8 cellular contexts compared by ENCODE assay signal in the genomic region with DNA sequence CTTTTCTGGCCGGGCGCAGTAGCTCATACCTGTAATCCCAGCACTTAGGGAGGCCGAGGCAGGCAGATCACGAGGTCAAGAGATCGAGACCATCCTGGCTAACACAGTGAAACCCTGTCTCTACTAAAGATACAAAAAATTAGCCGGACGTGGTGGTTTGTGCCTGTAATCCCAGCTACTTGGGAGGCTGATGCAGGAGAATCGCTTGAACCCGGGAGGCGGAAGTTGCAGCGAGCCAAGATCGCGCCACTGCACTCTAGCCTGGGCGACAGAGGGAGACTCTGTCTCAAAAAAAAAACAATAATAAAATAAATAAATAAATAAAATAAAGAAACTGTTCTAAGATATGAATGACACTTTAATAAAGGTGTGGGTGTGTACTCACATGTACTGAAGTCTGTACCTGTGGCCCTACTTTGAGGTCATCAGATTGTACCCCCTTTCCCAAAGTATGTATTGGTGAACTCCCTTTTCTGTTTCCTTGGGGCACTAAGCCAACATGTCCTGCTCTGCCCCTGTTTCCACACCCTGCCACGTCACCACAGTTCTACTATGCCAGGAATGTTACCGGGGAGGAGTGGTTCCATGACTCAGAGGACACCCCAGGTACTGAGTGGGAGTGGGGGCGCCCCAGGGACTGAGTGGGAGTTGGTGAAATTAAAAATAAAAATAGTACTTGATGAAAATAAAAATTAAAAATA. TPM values are rescaled to one million over a fixed set of nuclear protein-coding genes. Genes with fewer than 3 reads are reported as not detected.
A peak's percentile ranks its signal among the peaks of the same experiment; 100 is the strongest.
DNase-seq lines count a peak whose midpoint lies in the region; ATAC-seq, FAIRE-seq and TF ChIP-seq lines count a peak whose summit lies in the region.
"Not testable (repeated sequence)": the region's sequence is repeated elsewhere in the genome, so short reads cannot be mapped to it uniquely, and the experiment has no call there.

No MANE protein-coding gene starts in this region.

- TF ChIP-seq POLR2A in HepG2 (IDR thresholded peaks at IDR 0.05; ENCODE audit: insufficient read depth in 1 of 2, low read depth in 2 of 2, low read length in 2 of 2), result not testable (repeated sequence)

- in situ Hi-C loops in HepG2 (cut with HindIII; ENCODE audit: extremely low pct_ligation_motif_present, low pct_unique_long_range_greater_than_20kb), result not testable (repeated sequence)

- TF ChIP-seq RAD21 in Ishikawa (IDR thresholded peaks at IDR 0.05; ENCODE audit: low read depth); SK-N-SH (IDR thresholded peaks at IDR 0.05; ENCODE audit: low read length); HepG2 (CRISPR knock-in tag; IDR thresholded peaks at IDR 0.05): not testable (repeated sequence)

- peaks cover 16% of the 10 kb centered on the region for H3K79me2 ChIP-seq in SK-N-SH (ENCODE audit: insufficient read depth)
- peaks cover 14% of the 10 kb centered on the region for H3K79me2 ChIP-seq in HepG2 (ENCODE audit: insufficient read depth, low read length)

- not testable (repeated sequence) for FAIRE-seq in HepG2 (lab: Jason Lieb, UNC)

- H2AFZ ChIP-seq in SK-N-SH (ENCODE audit: low read depth), result peak overlapping the region; percentile 91
- not testable (repeated sequence) for H2AFZ ChIP-seq in HepG2 (ENCODE audit: low read length)

- peak overlapping the region; percentile 48; the same call in 1 of the 2 replicates for H3K4me2 ChIP-seq in SK-N-SH
- H3K4me2 ChIP-seq in HepG2 (ENCODE audit: low read depth, low read length), result peak overlapping the region; percentile 59; the same call in 1 of the 2 replicates

- H3K4me3 ChIP-seq in SK-N-SH (ENCODE audit: low read depth in 2 of 2, low read length in 1 of 2) (peak overlapping the region in 1 of 2 experiments; percentile 12; a peak in 2 of 4 replicates), fibroblast of mammary gland (ENCODE audit: control insufficient read depth, low read depth, low read length) (peak overlapping the region; percentile 29)
- not testable (repeated sequence) for H3K4me3 ChIP-seq in HepG2 (replicated peaks in 1 of 3; ENCODE audit: insufficient read depth in 1 of 3, low read depth in 2 of 3, low read length in 3 of 3); aorta (ENCODE audit: low read length in 2 of 2)

- POLR2A ChIA-PET in SK-N-SH (lab: Yijun Ruan, JAX), result interaction anchor here (0.8 kb wide), 1 partner anchor 57 kb away, joined by 3 read pairs; no protein-coding TSS in a partner anchor
- POLR2A ChIA-PET in HepG2 (lab: Yijun Ruan, JAX), result interaction anchor here (1.1 to 2.4 kb wide), 3 partner anchors 29 to 60 kb away, joined by 3 to 14 read pairs (median 5); partner anchors contain the start of genes LYSMD1, PSMD4 and SCNM1

- not testable (repeated sequence) for H3K9me3 ChIP-seq in SK-N-SH; HepG2 (ENCODE audit: low read length); aorta (ENCODE audit: control insufficient read depth, low read length)

- intact Hi-C loops in HepG2 (cut with micrococcal nuclease; ENCODE audit: unreplicated experiment), result loop anchor here (5.0 kb wide), 1 partner anchor 152 kb away; the partner anchor contains the start of gene RFX5
- intact Hi-C loops in aorta (cut with DNase I), result loop anchor here in 1 of 2 donors (5.0 to 10.0 kb wide), 2 partner anchors 57 to 150 kb away; partner anchors contain the start of genes PSMD4 and RFX5

- not testable (repeated sequence) for BruUV-seq in HepG2 (replicated peaks; lab: Mats Ljungman, UMichigan)

- H3K27ac ChIP-seq in SK-N-SH (ENCODE audit: low read depth in 2 of 2, low read length in 1 of 2) (peak overlapping the region; percentile 80 to 93), HepG2 (ENCODE audit: extremely low read length, insufficient read depth, low read length) (peak overlapping the region; percentile 93)
- H3K27ac ChIP-seq in aorta (ENCODE audit: low read depth in 1 of 2, low read length in 2 of 2), result not testable (repeated sequence)

- H3K4me1 ChIP-seq in SK-N-SH (ENCODE audit: control insufficient read depth in 1 of 2, insufficient read depth in 2 of 2, low read depth in 1 of 2, low read length in 1 of 2); aorta (ENCODE audit: control insufficient read depth in 1 of 2, insufficient read depth in 2 of 2, low read length in 2 of 2): not testable (repeated sequence)
- peaks cover 36% of the 10 kb centered on the region for H3K4me1 ChIP-seq in HepG2 (ENCODE audit: insufficient read depth, low read length)

- not testable (repeated sequence) for H3K27me3 ChIP-seq in SK-N-SH (ENCODE audit: insufficient read depth); HepG2 (ENCODE audit: control insufficient read depth in 1 of 2, insufficient read depth in 2 of 2, low read length in 2 of 2); aorta (ENCODE audit: control insufficient read depth in 1 of 2, insufficient read depth in 2 of 2, low read length in 1 of 2)

- CTCF ChIA-PET in SK-N-SH (lab: Yijun Ruan, JAX), result interaction anchor here (0.6 to 3.0 kb wide), 6 partner anchors 11 to 57 kb away, joined by 3 to 27 read pairs (median 4); no protein-coding TSS in a partner anchor
- CTCF ChIA-PET in HepG2 (lab: Yijun Ruan, JAX; ENCODE audit: low intra/inter-chr PET ratio, low total read pairs), result interaction anchor here (1.7 kb wide), 1 partner anchor 146 kb away, joined by 4 read pairs; no protein-coding TSS in a partner anchor

- TF ChIP-seq EP300 in Ishikawa (IDR thresholded peaks at IDR 0.05; ENCODE audit: borderline replicate concordance) (peak; percentile 83), SK-N-SH (IDR thresholded peaks at IDR 0.05; ENCODE audit: borderline replicate concordance in 1 of 2, low read depth in 1 of 2, low read length in 1 of 2) (peak in 1 of 2 experiments; percentile 35; a peak in 1 of 4 replicates), HepG2 (IDR thresholded peaks at IDR 0.05; ENCODE audit: low read depth in 2 of 2, low read length in 2 of 2) (0 out of 4 replicates have a peak, but pooled peaks of 1 of the 2 experiments have one; percentile 20)
- TF ChIP-seq EP300 in HepG2 (CRISPR knock-in tag; IDR thresholded peaks at IDR 0.05; ENCODE audit: borderline replicate concordance), result not testable (repeated sequence)

- H3F3A ChIP-seq in SK-N-SH (replicated peaks; ENCODE audit: insufficient read depth), result peaks cover 43% of the 10 kb centered on the region

- H4K20me1 ChIP-seq in SK-N-SH (ENCODE audit: insufficient read depth); HepG2 (ENCODE audit: insufficient read depth, low read length): not testable (repeated sequence)

- TF ChIP-seq CTCF in SK-N-SH (IDR thresholded peaks at IDR 0.05); fibroblast of mammary gland (conservative IDR thresholded peaks at IDR 0.05; ENCODE audit: control insufficient read depth, insufficient read depth, low read depth, low read length); HepG2 (CRISPR knock-in tag; IDR thresholded peaks at IDR 0.05): not testable (repeated sequence)

- DNase-seq in DMS53 (lab: John Stamatoyannopoulos, UW) (peak; percentile 33), astrocyte of the hippocampus (ENCODE audit: low read depth, low spot score) (peak; percentile 90), fibroblast of mammary gland (ENCODE audit: low read depth) (peak; percentile 95), HepG2 (ENCODE audit: low spot score) (peak; percentile 76), renal cortical epithelial cell (ENCODE audit: low read depth) (peak; percentile 95), aorta (peak; percentile 64 to 81)
- DNase-seq in SK-N-SH, result not testable (repeated sequence)

- WGBS in SK-N-SH (ENCODE audit: low lambda C conversion rate), result 60% methylated on average over 17 of the region's 17 CpGs
- WGBS in HepG2 (ENCODE audit: low lambda C conversion rate), result 72% methylated on average over 17 of the region's 17 CpGs
- WGBS in aorta, 2 donors, result 76 to 77% methylated on average over 17 of the region's 17 CpGs

- H3K9ac ChIP-seq in SK-N-SH, result peak overlapping the region; percentile 53; the same call in 1 of the 2 replicates
- H3K9ac ChIP-seq in HepG2 (ENCODE audit: insufficient read depth, low read depth, low read length), result peak overlapping the region; percentile 89; the same call in 1 of the 2 replicates

- H3K36me3 ChIP-seq in SK-N-SH (replicated peaks in 1 of 2; ENCODE audit: control insufficient read depth in 1 of 2, insufficient read depth in 2 of 2, low read length in 1 of 2); HepG2 (replicated peaks in 1 of 2; ENCODE audit: control insufficient read depth in 1 of 2, insufficient read depth in 2 of 2, low read length in 2 of 2); aorta (ENCODE audit: control insufficient read depth in 1 of 2, insufficient read depth in 2 of 2, low read length in 1 of 2): not testable (repeated sequence)

- ATAC-seq in HepG2; aorta (ENCODE audit: low FRiP score): not testable (repeated sequence)

- not testable (repeated sequence) for H3K9me2 ChIP-seq in SK-N-SH

RNA-seq across cellular contexts. Expression of gene PIP5K1A, which starts 3.3 kb away (rescaled TPM):
- 66.0 and 94.1 TPM in 2 replicates for polyA plus RNA-seq in SK-N-SH (2012; rRNA removed)
- 63.4 and 71.2 TPM in 2 replicates for polyA plus RNA-seq in SK-N-SH (2012; cell fraction: cytosol; rRNA removed)
- 75.3 and 136 TPM in 2 replicates for polyA plus RNA-seq in SK-N-SH (2012; cell fraction: nucleus; rRNA removed)
- total RNA-seq in HepG2 (2016; rRNA removed; fragmentation: Illumina TruSeq; extraction: Trizol), result 43.8 and 45.3 TPM in 2 replicates
- total RNA-seq in HepG2 (2016; cell fraction: cytosol; rRNA removed; fragmentation: Illumina TruSeq; extraction: Trizol; ENCODE audit: low read depth), result 41.7 and 44.2 TPM in 2 replicates
- 42.2 and 43.8 TPM in 2 replicates for total RNA-seq in HepG2 (2016; cell fraction: insoluble cytoplasmic fraction; rRNA removed; fragmentation: Illumina TruSeq; extraction: Trizol)
- 29.6 and 29.8 TPM in 2 replicates for total RNA-seq in HepG2 (2016; cell fraction: membrane; rRNA removed; fragmentation: Illumina TruSeq; extraction: Trizol)
- 40.0 and 43.0 TPM in 2 replicates for total RNA-seq in HepG2 (2016; cell fraction: nucleus; rRNA removed; fragmentation: Illumina TruSeq; extraction: Trizol)
- 61.1 and 65.1 TPM in 2 replicates for polyA plus RNA-seq in HepG2 (2011; rRNA removed)
- polyA plus RNA-seq in HepG2 (2011; cell fraction: cytosol; rRNA removed), result 35.2 and 45.4 TPM in 2 replicates
- 71.3 and 79.9 TPM in 2 replicates for polyA plus RNA-seq in HepG2 (2011; cell fraction: nucleus; rRNA removed)
- polyA plus RNA-seq in HepG2 (2012), result 30.0 and 32.2 TPM in 2 replicates
- polyA plus RNA-seq in HepG2 (2016; cell fraction: cytosol; fragmentation: Illumina TruSeq; extraction: Trizol; ENCODE audit: low read depth), result 1.8 and 1.9 TPM in 2 replicates
- polyA plus RNA-seq in HepG2 (2016; cell fraction: insoluble cytoplasmic fraction; fragmentation: Illumina TruSeq; extraction: Trizol; ENCODE audit: low read depth), result 43.0 and 45.7 TPM in 2 replicates
- 8.9 and 11.4 TPM in 2 replicates for polyA plus RNA-seq in HepG2 (2016; cell fraction: membrane; fragmentation: Illumina TruSeq; extraction: Trizol; ENCODE audit: low read depth)
- polyA plus RNA-seq in HepG2 (2016; cell fraction: nucleus; fragmentation: Illumina TruSeq; extraction: Trizol; ENCODE audit: insufficient read depth, low read depth), result 66.1 and 70.7 TPM in 2 replicates
- 151 and 370 TPM in 2 replicates for polyA minus RNA-seq in HepG2 (2011; rRNA and poly(A)+ RNA removed; ENCODE audit: low replicate concordance)
- 32.3 and 45.2 TPM in 2 replicates for polyA minus RNA-seq in HepG2 (2011; cell fraction: cytosol; rRNA and poly(A)+ RNA removed)
- 91.2 and 120 TPM in 2 replicates for polyA minus RNA-seq in HepG2 (2011; cell fraction: nucleus; rRNA and poly(A)+ RNA removed)
- 67.4 and 95.5 TPM in 2 replicates for total RNA-seq in renal cortical epithelial cell
- 10 to 100 TPM; 64.0 to 67.6 TPM for total RNA-seq in aorta
- polyA plus RNA-seq in aorta, result 10 to 100 TPM; 16.5 to 22.7 TPM

RNA-seq across cellular contexts. Expression of gene VPS72, which starts 5.0 kb away (rescaled TPM):
- polyA plus RNA-seq in SK-N-SH (2012; rRNA removed), result 80.2 and 104 TPM in 2 replicates
- polyA plus RNA-seq in SK-N-SH (2012; cell fraction: cytosol; rRNA removed), result 83.8 and 84.8 TPM in 2 replicates
- 36.2 and 59.0 TPM in 2 replicates for polyA plus RNA-seq in SK-N-SH (2012; cell fraction: nucleus; rRNA removed)
- 34.5 TPM in 2 replicates for total RNA-seq in HepG2 (2016; rRNA removed; fragmentation: Illumina TruSeq; extraction: Trizol)
- 17.0 and 18.0 TPM in 2 replicates for total RNA-seq in HepG2 (2016; cell fraction: cytosol; rRNA removed; fragmentation: Illumina TruSeq; extraction: Trizol; ENCODE audit: low read depth)
- 33.4 and 34.2 TPM in 2 replicates for total RNA-seq in HepG2 (2016; cell fraction: insoluble cytoplasmic fraction; rRNA removed; fragmentation: Illumina TruSeq; extraction: Trizol)
- 15.1 and 19.6 TPM in 2 replicates for total RNA-seq in HepG2 (2016; cell fraction: membrane; rRNA removed; fragmentation: Illumina TruSeq; extraction: Trizol)
- 13.0 and 14.7 TPM in 2 replicates for total RNA-seq in HepG2 (2016; cell fraction: nucleus; rRNA removed; fragmentation: Illumina TruSeq; extraction: Trizol)
- polyA plus RNA-seq in HepG2 (2011; rRNA removed), result 33.7 and 39.1 TPM in 2 replicates
- polyA plus RNA-seq in HepG2 (2011; cell fraction: cytosol; rRNA removed), result 30.9 and 35.1 TPM in 2 replicates
- polyA plus RNA-seq in HepG2 (2011; cell fraction: nucleus; rRNA removed), result 12.7 and 13.3 TPM in 2 replicates
- 22.4 and 26.3 TPM in 2 replicates for polyA plus RNA-seq in HepG2 (2012)
- 7.0 and 9.1 TPM in 2 replicates for polyA plus RNA-seq in HepG2 (2016; cell fraction: cytosol; fragmentation: Illumina TruSeq; extraction: Trizol; ENCODE audit: low read depth)
- 38.7 and 41.1 TPM in 2 replicates for polyA plus RNA-seq in HepG2 (2016; cell fraction: insoluble cytoplasmic fraction; fragmentation: Illumina TruSeq; extraction: Trizol; ENCODE audit: low read depth)
- polyA plus RNA-seq in HepG2 (2016; cell fraction: membrane; fragmentation: Illumina TruSeq; extraction: Trizol; ENCODE audit: low read depth), result 8.2 and 8.8 TPM in 2 replicates
- polyA plus RNA-seq in HepG2 (2016; cell fraction: nucleus; fragmentation: Illumina TruSeq; extraction: Trizol; ENCODE audit: insufficient read depth, low read depth), result 19.8 and 20.7 TPM in 2 replicates
- 15.9 and 56.9 TPM in 2 replicates for polyA minus RNA-seq in HepG2 (2011; rRNA and poly(A)+ RNA removed; ENCODE audit: low replicate concordance)
- polyA minus RNA-seq in HepG2 (2011; cell fraction: cytosol; rRNA and poly(A)+ RNA removed), result 11.4 and 14.2 TPM in 2 replicates
- polyA minus RNA-seq in HepG2 (2011; cell fraction: nucleus; rRNA and poly(A)+ RNA removed), result 6.8 and 10.7 TPM in 2 replicates
- total RNA-seq in renal cortical epithelial cell, result 75.6 and 82.8 TPM in 2 replicates
- 10 to 100 TPM; 37.1 to 40.8 TPM for total RNA-seq in aorta
- polyA plus RNA-seq in aorta, result 10 to 100 TPM; 26.7 to 28.7 TPM

RNA-seq across cellular contexts. Expression of gene TMOD4, which starts 19.3 kb away (rescaled TPM):
- polyA plus RNA-seq in SK-N-SH (2012; rRNA removed) (0.57 and 0.59 TPM in 2 replicates), HepG2 (2011; rRNA removed) (0.61 and 0.66 TPM in 2 replicates), aorta (under 1 TPM in 1 of 2 donors, not detected in 1; 0.69 TPM)
- polyA plus RNA-seq in SK-N-SH (2012; cell fraction: cytosol; rRNA removed), result 0.20 and 0.37 TPM in 2 replicates
- polyA plus RNA-seq in SK-N-SH (2012; cell fraction: nucleus; rRNA removed), result 1.7 and 2.0 TPM in 2 replicates
- total RNA-seq in HepG2 (2016; rRNA removed; fragmentation: Illumina TruSeq; extraction: Trizol) (not detected in 2 replicates), renal cortical epithelial cell (not detected in 2 replicates), aorta (under 1 TPM in 1 of 2 donors, not detected in 1; 0.78 TPM)
- total RNA-seq in HepG2 (2016; cell fraction: cytosol; rRNA removed; fragmentation: Illumina TruSeq; extraction: Trizol; ENCODE audit: low read depth), result 0.62 TPM in 1 of 2 replicates, not detected in the other
- 0.39 TPM in 1 of 2 replicates, not detected in the other for total RNA-seq in HepG2 (2016; cell fraction: insoluble cytoplasmic fraction; rRNA removed; fragmentation: Illumina TruSeq; extraction: Trizol)
- total RNA-seq in HepG2 (2016; cell fraction: membrane; rRNA removed; fragmentation: Illumina TruSeq; extraction: Trizol), result not detected in 2 replicates
- total RNA-seq in HepG2 (2016; cell fraction: nucleus; rRNA removed; fragmentation: Illumina TruSeq; extraction: Trizol), result not detected in 2 replicates
- 0.09 and 0.12 TPM in 2 replicates for polyA plus RNA-seq in HepG2 (2011; cell fraction: cytosol; rRNA removed)
- polyA plus RNA-seq in HepG2 (2011; cell fraction: nucleus; rRNA removed), result 0.37 TPM in 1 of 2 replicates, not detected in the other
- polyA plus RNA-seq in HepG2 (2012), result 0.31 TPM in 1 of 2 replicates, not detected in the other
- polyA plus RNA-seq in HepG2 (2016; cell fraction: cytosol; fragmentation: Illumina TruSeq; extraction: Trizol; ENCODE audit: low read depth), result not detected in 2 replicates
- polyA plus RNA-seq in HepG2 (2016; cell fraction: insoluble cytoplasmic fraction; fragmentation: Illumina TruSeq; extraction: Trizol; ENCODE audit: low read depth), result not detected in 2 replicates
- polyA plus RNA-seq in HepG2 (2016; cell fraction: membrane; fragmentation: Illumina TruSeq; extraction: Trizol; ENCODE audit: low read depth), result not detected in 2 replicates
- polyA plus RNA-seq in HepG2 (2016; cell fraction: nucleus; fragmentation: Illumina TruSeq; extraction: Trizol; ENCODE audit: insufficient read depth, low read depth), result not detected in 2 replicates
- polyA minus RNA-seq in HepG2 (2011; rRNA and poly(A)+ RNA removed; ENCODE audit: low replicate concordance), result not detected in 2 replicates
- polyA minus RNA-seq in HepG2 (2011; cell fraction: cytosol; rRNA and poly(A)+ RNA removed), result not detected in 2 replicates
- polyA minus RNA-seq in HepG2 (2011; cell fraction: nucleus; rRNA and poly(A)+ RNA removed), result not detected in 2 replicates

RNA-seq across cellular contexts. Expression of gene SCNM1, which starts 29.1 kb away (rescaled TPM):
- polyA plus RNA-seq in SK-N-SH (2012; rRNA removed) (23.4 and 27.8 TPM in 2 replicates), HepG2 (2011; rRNA removed) (16.3 and 17.5 TPM in 2 replicates), aorta (10 to 100 TPM; 39.3 to 58.4 TPM)
- polyA plus RNA-seq in SK-N-SH (2012; cell fraction: cytosol; rRNA removed), result 19.6 and 20.7 TPM in 2 replicates
- 61.7 and 92.2 TPM in 2 replicates for polyA plus RNA-seq in SK-N-SH (2012; cell fraction: nucleus; rRNA removed)
- total RNA-seq in HepG2 (2016; rRNA removed; fragmentation: Illumina TruSeq; extraction: Trizol) (31.5 and 32.5 TPM in 2 replicates), renal cortical epithelial cell (16.8 and 20.0 TPM in 2 replicates), aorta (10 to 100 TPM; 27.3 to 33.8 TPM)
- 23.8 and 23.9 TPM in 2 replicates for total RNA-seq in HepG2 (2016; cell fraction: cytosol; rRNA removed; fragmentation: Illumina TruSeq; extraction: Trizol; ENCODE audit: low read depth)
- 31.6 and 33.4 TPM in 2 replicates for total RNA-seq in HepG2 (2016; cell fraction: insoluble cytoplasmic fraction; rRNA removed; fragmentation: Illumina TruSeq; extraction: Trizol)
- 17.9 and 18.4 TPM in 2 replicates for total RNA-seq in HepG2 (2016; cell fraction: membrane; rRNA removed; fragmentation: Illumina TruSeq; extraction: Trizol)
- total RNA-seq in HepG2 (2016; cell fraction: nucleus; rRNA removed; fragmentation: Illumina TruSeq; extraction: Trizol), result 15.4 and 17.5 TPM in 2 replicates
- 9.5 and 10.7 TPM in 2 replicates for polyA plus RNA-seq in HepG2 (2011; cell fraction: cytosol; rRNA removed)
- 19.4 and 25.2 TPM in 2 replicates for polyA plus RNA-seq in HepG2 (2011; cell fraction: nucleus; rRNA removed)
- 20.2 and 21.0 TPM in 2 replicates for polyA plus RNA-seq in HepG2 (2012)
- polyA plus RNA-seq in HepG2 (2016; cell fraction: cytosol; fragmentation: Illumina TruSeq; extraction: Trizol; ENCODE audit: low read depth), result 20.0 and 20.1 TPM in 2 replicates
- polyA plus RNA-seq in HepG2 (2016; cell fraction: insoluble cytoplasmic fraction; fragmentation: Illumina TruSeq; extraction: Trizol; ENCODE audit: low read depth), result 32.9 and 37.1 TPM in 2 replicates
- polyA plus RNA-seq in HepG2 (2016; cell fraction: membrane; fragmentation: Illumina TruSeq; extraction: Trizol; ENCODE audit: low read depth), result 16.4 and 19.5 TPM in 2 replicates
- polyA plus RNA-seq in HepG2 (2016; cell fraction: nucleus; fragmentation: Illumina TruSeq; extraction: Trizol; ENCODE audit: insufficient read depth, low read depth), result 33.6 and 40.3 TPM in 2 replicates
- 5.6 and 16.1 TPM in 2 replicates for polyA minus RNA-seq in HepG2 (2011; rRNA and poly(A)+ RNA removed; ENCODE audit: low replicate concordance)
- 3.4 and 5.4 TPM in 2 replicates for polyA minus RNA-seq in HepG2 (2011; cell fraction: cytosol; rRNA and poly(A)+ RNA removed)
- 5.4 and 8.8 TPM in 2 replicates for polyA minus RNA-seq in HepG2 (2011; cell fraction: nucleus; rRNA and poly(A)+ RNA removed)

RNA-seq across cellular contexts. Expression of gene LYSMD1, which starts 29.3 kb away (rescaled TPM):
- 4.5 and 5.1 TPM in 2 replicates for polyA plus RNA-seq in SK-N-SH (2012; rRNA removed)
- polyA plus RNA-seq in SK-N-SH (2012; cell fraction: cytosol; rRNA removed), result 3.7 and 4.4 TPM in 2 replicates
- 7.1 and 7.3 TPM in 2 replicates for polyA plus RNA-seq in SK-N-SH (2012; cell fraction: nucleus; rRNA removed)
- 3.8 TPM in 2 replicates for total RNA-seq in HepG2 (2016; rRNA removed; fragmentation: Illumina TruSeq; extraction: Trizol)
- 0.97 and 1.5 TPM in 2 replicates for total RNA-seq in HepG2 (2016; cell fraction: cytosol; rRNA removed; fragmentation: Illumina TruSeq; extraction: Trizol; ENCODE audit: low read depth)
- 4.2 and 4.6 TPM in 2 replicates for total RNA-seq in HepG2 (2016; cell fraction: insoluble cytoplasmic fraction; rRNA removed; fragmentation: Illumina TruSeq; extraction: Trizol)
- 2.6 and 2.8 TPM in 2 replicates for total RNA-seq in HepG2 (2016; cell fraction: membrane; rRNA removed; fragmentation: Illumina TruSeq; extraction: Trizol)
- 1.9 and 3.5 TPM in 2 replicates for total RNA-seq in HepG2 (2016; cell fraction: nucleus; rRNA removed; fragmentation: Illumina TruSeq; extraction: Trizol)
- 4.6 and 4.8 TPM in 2 replicates for polyA plus RNA-seq in HepG2 (2011; rRNA removed)
- 4.2 and 4.4 TPM in 2 replicates for polyA plus RNA-seq in HepG2 (2011; cell fraction: cytosol; rRNA removed)
- polyA plus RNA-seq in HepG2 (2011; cell fraction: nucleus; rRNA removed), result 4.2 and 5.0 TPM in 2 replicates
- 4.3 and 6.0 TPM in 2 replicates for polyA plus RNA-seq in HepG2 (2012)
- polyA plus RNA-seq in HepG2 (2016; cell fraction: cytosol; fragmentation: Illumina TruSeq; extraction: Trizol; ENCODE audit: low read depth), result 0.29 and 0.60 TPM in 2 replicates
- polyA plus RNA-seq in HepG2 (2016; cell fraction: insoluble cytoplasmic fraction; fragmentation: Illumina TruSeq; extraction: Trizol; ENCODE audit: low read depth), result 4.1 and 6.6 TPM in 2 replicates
- polyA plus RNA-seq in HepG2 (2016; cell fraction: membrane; fragmentation: Illumina TruSeq; extraction: Trizol; ENCODE audit: low read depth), result 1.2 and 1.4 TPM in 2 replicates
- polyA plus RNA-seq in HepG2 (2016; cell fraction: nucleus; fragmentation: Illumina TruSeq; extraction: Trizol; ENCODE audit: insufficient read depth, low read depth), result 3.3 and 4.5 TPM in 2 replicates
- polyA minus RNA-seq in HepG2 (2011; rRNA and poly(A)+ RNA removed; ENCODE audit: low replicate concordance), result 6.4 and 8.2 TPM in 2 replicates
- 4.5 and 7.3 TPM in 2 replicates for polyA minus RNA-seq in HepG2 (2011; cell fraction: cytosol; rRNA and poly(A)+ RNA removed)
- 8.2 and 9.5 TPM in 2 replicates for polyA minus RNA-seq in HepG2 (2011; cell fraction: nucleus; rRNA and poly(A)+ RNA removed)
- total RNA-seq in renal cortical epithelial cell, result 5.8 and 7.5 TPM in 2 replicates
- 1 to 10 TPM; 7.3 to 9.6 TPM for total RNA-seq in aorta
- 1 to 10 TPM; 4.4 to 7.5 TPM for polyA plus RNA-seq in aorta
